In genomic region chr6:133854633-133855598, GRCh38 we compare ENCODE assay signal across 10 cellular contexts. TPM values are rescaled to one million over a fixed set of nuclear protein-coding genes. Genes with fewer than 3 reads are reported as not detected.
DNase-seq lines count a peak whose midpoint lies in the region; ATAC-seq and TF ChIP-seq lines count a peak whose summit lies in the region.
"Had no signal": no experiment of that assay in that cellular context is flagged by ENCODE, and none has a peak within 500 bp of the region (broad histone marks: within the 10 kb centered on the region; RNA-seq: fewer than 3 reads in every experiment).

No MANE protein-coding gene starts in this region.

- H3K27ac ChIP-seq in iPS-20b (ENCODE audit: low read length) (no peak overlapping the region), upper lobe of right lung (no peak overlapping the region)

- H3K4me1 ChIP-seq in adipocyte (ENCODE audit: control insufficient read depth, insufficient read depth, low read length) (peaks cover 5% of the 10 kb centered on the region), iPS-20b (ENCODE audit: insufficient read depth, low read length) (peaks cover 10% of the 10 kb centered on the region; the same call in 1 of the 2 replicates), upper lobe of right lung (no peaks in the 10 kb centered on the region)

- H3K4me3 ChIP-seq in adipocyte (ENCODE audit: low read length): peak overlapping the region; percentile 29
- H3K4me3 ChIP-seq in iPS-20b (ENCODE audit: low read length): peak overlapping the region; percentile 73
- peak overlapping the region; percentile 9 for H3K4me3 ChIP-seq in upper lobe of right lung

- TF ChIP-seq CTCF in upper lobe of right lung (IDR thresholded peaks at IDR 0.05): no peak

- H3K9ac ChIP-seq in adipocyte (ENCODE audit: low read length): no peak overlapping the region
- no peak overlapping the region for H3K9ac ChIP-seq in iPS-20b (ENCODE audit: low read depth, low read length)

- H3K36me3 ChIP-seq in adipocyte (ENCODE audit: control insufficient read depth, insufficient read depth, low read length, severe bottlenecking): no peaks in the 10 kb centered on the region
- no peaks in the 10 kb centered on the region for H3K36me3 ChIP-seq in iPS-20b (ENCODE audit: insufficient read depth, low read depth, low read length)
- no peaks in the 10 kb centered on the region for H3K36me3 ChIP-seq in upper lobe of right lung

- H3K27me3 ChIP-seq in adipocyte (replicated peaks; ENCODE audit: control insufficient read depth, insufficient read depth, low read length) (peaks cover 29% of the 10 kb centered on the region), iPS-20b (ENCODE audit: insufficient read depth, low read length) (peaks cover 57% of the 10 kb centered on the region), upper lobe of right lung (peaks cover 19% of the 10 kb centered on the region)

- H3K9me3 ChIP-seq in adipocyte (ENCODE audit: control insufficient read depth, low read length) (peaks cover 3% of the 10 kb centered on the region), iPS-20b (ENCODE audit: insufficient read depth, low read depth, low read length) (no peaks in the 10 kb centered on the region), upper lobe of right lung (no peaks in the 10 kb centered on the region)

- intact Hi-C loops in Right ventricle myocardium superior (cut with DNase I): no loop called here
- intact Hi-C loops in Right ventricle myocardium inferior (cut with DNase I): no loop called here
- intact Hi-C loops in upper lobe of right lung (cut with DNase I): no loop called here

- DNase-seq in Right ventricle myocardium superior (peak; percentile 35), Right ventricle myocardium inferior (ENCODE audit: missing footprints) (no peak), adipocyte (ENCODE audit: low read depth) (peak; percentile 42), upper lobe of right lung (no peak), NCI-H446 (lab: John Stamatoyannopoulos, UW) (no peak), NCI-H2029 (lab: John Stamatoyannopoulos, UW) (no peak), DMS 273 (lab: John Stamatoyannopoulos, UW; ENCODE audit: unreplicated experiment) (no peak)
- DNase-seq: mammary epithelial cell had no signal

- ATAC-seq in Right ventricle myocardium superior (ENCODE audit: poor library complexity) (peak; percentile 34), Right ventricle myocardium inferior (no peak), upper lobe of right lung (peak; percentile 32)

RNA-seq across cellular contexts. Expression of gene TCF21, which starts 34.0 kb away (rescaled TPM):
- total RNA-seq in Right ventricle myocardium superior (4.1 TPM), Right ventricle myocardium inferior (5.2 TPM), upper lobe of right lung (56.2 TPM)
- total RNA-seq: mammary epithelial cell, NCI-H460 had no signal

Comparison
In these comparisons a context has a peak if more than half of its experiments do, and no peak if none do; other contexts are left out.
1. DNase-seq: peak in Right ventricle myocardium superior (single experiment) and adipocyte (single experiment); none in Right ventricle myocardium inferior (single experiment), upper lobe of right lung (single experiment), NCI-H446 (0 of 2), NCI-H2029 (single experiment) and DMS 273 (single experiment).
2. H3K4me3 ChIP-seq: peak in every context shown above with its lines; median percentile 73 in iPS-20b; 29 in adipocyte; 9 in upper lobe of right lung.